15 cellular contexts compared by ENCODE assay signal in the genomic region with DNA sequence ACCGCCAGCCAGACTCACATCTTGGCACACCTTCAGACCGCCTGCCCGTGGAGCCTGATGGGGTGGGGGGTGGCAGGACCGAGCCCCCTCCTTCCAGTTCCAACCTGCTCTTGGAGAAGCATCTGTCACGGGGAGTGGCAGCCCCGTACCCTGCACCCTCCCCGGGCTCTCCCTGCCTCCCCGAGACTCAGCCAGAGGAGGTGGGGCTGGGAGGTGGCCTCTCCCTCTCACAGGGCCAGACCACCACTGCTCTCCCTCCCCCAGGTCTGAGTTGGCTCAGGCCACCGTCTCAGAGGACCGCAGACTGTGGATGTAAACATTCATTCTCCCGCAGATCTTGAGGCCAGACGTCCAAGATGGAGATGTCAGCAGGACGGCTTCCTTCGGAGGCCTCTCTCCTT. TPM values are rescaled to one million over a fixed set of nuclear protein-coding genes. Genes with fewer than 3 reads are reported as not detected.
A peak's percentile ranks its signal among the peaks of the same experiment; 100 is the strongest.
DNase-seq lines count a peak whose midpoint lies in the region; ATAC-seq, FAIRE-seq and TF ChIP-seq lines count a peak whose summit lies in the region.
"Had no signal": no experiment of that assay in that cellular context is flagged by ENCODE, and none has a peak within 500 bp of the region (broad histone marks: within the 10 kb centered on the region; RNA-seq: fewer than 3 reads in every experiment).

No MANE protein-coding gene starts in this region.

- TF ChIP-seq CTCF in right lobe of liver (IDR thresholded peaks at IDR 0.05) (no peak), HepG2 (CRISPR knock-in tag; IDR thresholded peaks at IDR 0.05) (no peak), neural progenitor cell (IDR thresholded peaks at IDR 0.05) (no peak)

- H3K79me2 ChIP-seq in HepG2 (ENCODE audit: insufficient read depth, low read length) (no peaks in the 10 kb centered on the region), neural progenitor cell (ENCODE audit: low read depth) (no peaks in the 10 kb centered on the region)

- H3K36me3 Mint-ChIP-seq in activated naive CD8-positive, alpha-beta T cell treated with anti-CD3 and anti-CD28 coated beads, Interleukin-2, amount 50 U/mL, for 24 hours (ENCODE audit: low read depth) = no peaks in the 10 kb centered on the region
- peaks cover 3% of the 10 kb centered on the region for H3K36me3 Mint-ChIP-seq in neural progenitor cell

- TF ChIP-seq POLR2A in right lobe of liver (IDR thresholded peaks at IDR 0.05) (no peak), HepG2 (IDR thresholded peaks at IDR 0.05; ENCODE audit: insufficient read depth in 1 of 2, low read depth in 2 of 2, low read length in 2 of 2) (no peak)

- DNase-seq in right lobe of liver (peak; percentile 3 to 39 (median 24)), HepG2 (ENCODE audit: low spot score) (no peak), neural progenitor cell (ENCODE audit: low spot score) (no peak), NCI-H226 (no peak), OCI-M1 (lab: John Stamatoyannopoulos, UW) (no peak), RCC 7860 (ENCODE audit: low spot score) (no peak)
- no peak for DNase-seq in activated naive CD8-positive, alpha-beta T cell treated with anti-CD3 and anti-CD28 coated beads, Interleukin-2, amount 50 U/mL, for 24 hours
- DNase-seq: activated B cell treated with CpG ODN at 0.5 μM for 24 hours, activated T-cell treated with anti-CD3 and anti-CD28 coated beads for 4 hours, DND-41, foreskin keratinocyte, HFFc6 had no signal

- no peaks in the 10 kb centered on the region; the same call in 1 of the 2 replicates for H4K20me1 ChIP-seq in HepG2 (ENCODE audit: insufficient read depth, low read length)
- H4K20me1 ChIP-seq in neural progenitor cell (ENCODE audit: low read depth) = no peaks in the 10 kb centered on the region

- in situ Hi-C loops in HepG2 (cut with HindIII; ENCODE audit: extremely low pct_ligation_motif_present, low pct_unique_long_range_greater_than_20kb) = no loop called here

- H3K27ac ChIP-seq in right lobe of liver (no peak overlapping the region), HepG2 (ENCODE audit: extremely low read length, insufficient read depth, low read length) (no peak overlapping the region), neural progenitor cell (no peak overlapping the region)
- H3K27ac ChIP-seq: foreskin keratinocyte had no signal

- CTCF ChIA-PET in HepG2 (lab: Yijun Ruan, JAX; ENCODE audit: low intra/inter-chr PET ratio, low total read pairs) = no interaction called here

- intact Hi-C loops in right lobe of liver (cut with DNase I) = no loop called here
- intact Hi-C loops in HepG2 (cut with micrococcal nuclease; ENCODE audit: unreplicated experiment) = no loop called here

- no peak overlapping the region for H3K9ac ChIP-seq in HepG2 (ENCODE audit: insufficient read depth, low read depth, low read length)
- H3K9ac ChIP-seq in neural progenitor cell = no peak overlapping the region

- no peak overlapping the region for H3K4me2 ChIP-seq in HepG2 (ENCODE audit: low read depth, low read length)
- H3K4me2 ChIP-seq in neural progenitor cell = no peak overlapping the region

- peaks cover 22% of the 10 kb centered on the region for H3F3A ChIP-seq in neural progenitor cell (ENCODE audit: low read depth)

- peaks cover 15% of the 10 kb centered on the region for H3K27me3 Mint-ChIP-seq in activated naive CD8-positive, alpha-beta T cell treated with anti-CD3 and anti-CD28 coated beads, Interleukin-2, amount 50 U/mL, for 24 hours
- peaks cover 34% of the 10 kb centered on the region for H3K27me3 Mint-ChIP-seq in neural progenitor cell (ENCODE audit: insufficient read depth, low read depth)

- H3K27ac Mint-ChIP-seq in activated naive CD8-positive, alpha-beta T cell treated with anti-CD3 and anti-CD28 coated beads, Interleukin-2, amount 50 U/mL, for 24 hours = no peak overlapping the region
- no peak overlapping the region for H3K27ac Mint-ChIP-seq in neural progenitor cell
- H3K27ac Mint-ChIP-seq: activated B cell treated with CpG ODN at 0.5 μM for 24 hours, HFFc6 had no signal

- FAIRE-seq in HepG2 (lab: Jason Lieb, UNC) (no peak), RCC 7860 (lab: Jason Lieb, UNC) (no peak)
- FAIRE-seq: urothelium cell line had no signal

- BruUV-seq in HepG2 (replicated peaks; lab: Mats Ljungman, UMichigan) = no TSS peak

- no peak for TF ChIP-seq RAD21 in HepG2 (CRISPR knock-in tag; IDR thresholded peaks at IDR 0.05)

- peak in 1 of 4 donors; percentile 6 for ATAC-seq in right lobe of liver
- no peak; the same call in 2 of the 3 replicates for ATAC-seq in HepG2
- peak; percentile 9 for ATAC-seq in activated naive CD8-positive, alpha-beta T cell treated with anti-CD3 and anti-CD28 coated beads, Interleukin-2, amount 50 U/mL, for 24 hours
- ATAC-seq in HG03039 (IDR thresholded peaks at IDR 0.05; ENCODE audit: unreplicated experiment) = no peak
- ATAC-seq: foreskin keratinocyte had no signal

- no peak overlapping the region for H3K4me3 Mint-ChIP-seq in activated naive CD8-positive, alpha-beta T cell treated with anti-CD3 and anti-CD28 coated beads, Interleukin-2, amount 50 U/mL, for 24 hours
- H3K4me3 Mint-ChIP-seq in neural progenitor cell = peak overlapping the region; percentile 65
- H3K4me3 Mint-ChIP-seq: activated B cell treated with CpG ODN at 0.5 μM for 24 hours, HFFc6 had no signal

- TF ChIP-seq EP300 in HepG2 (IDR thresholded peaks at IDR 0.05; ENCODE audit: low read depth in 2 of 2, low read length in 2 of 2) (no peak), HepG2 (CRISPR knock-in tag; IDR thresholded peaks at IDR 0.05; ENCODE audit: borderline replicate concordance) (no peak)

- H3K4me1 ChIP-seq in right lobe of liver (no peaks in the 10 kb centered on the region), HepG2 (ENCODE audit: insufficient read depth, low read length) (no peaks in the 10 kb centered on the region), neural progenitor cell (peaks cover 19% of the 10 kb centered on the region)
- H3K4me1 ChIP-seq: foreskin keratinocyte had no signal

- H3K4me1 Mint-ChIP-seq in activated naive CD8-positive, alpha-beta T cell treated with anti-CD3 and anti-CD28 coated beads, Interleukin-2, amount 50 U/mL, for 24 hours = no peaks in the 10 kb centered on the region
- peaks cover 39% of the 10 kb centered on the region for H3K4me1 Mint-ChIP-seq in neural progenitor cell
- H3K4me1 Mint-ChIP-seq: activated B cell treated with CpG ODN at 0.5 μM for 24 hours had no signal

- H3K27me3 ChIP-seq in right lobe of liver (no peaks in the 10 kb centered on the region), HepG2 (ENCODE audit: control insufficient read depth in 1 of 2, insufficient read depth in 2 of 2, low read length in 2 of 2) (peaks cover 6 to 72% of the 10 kb centered on the region in 2 experiments; a peak in 4 of 5 replicates), neural progenitor cell (no peaks in the 10 kb centered on the region)
- H3K27me3 ChIP-seq: foreskin keratinocyte had no signal

- no peaks in the 10 kb centered on the region for H3K9me3 Mint-ChIP-seq in activated naive CD8-positive, alpha-beta T cell treated with anti-CD3 and anti-CD28 coated beads, Interleukin-2, amount 50 U/mL, for 24 hours
- H3K9me3 Mint-ChIP-seq in neural progenitor cell = peaks cover 7% of the 10 kb centered on the region

- POLR2A ChIA-PET in HepG2 (lab: Yijun Ruan, JAX) = no interaction called here

- no peaks in the 10 kb centered on the region for H3K9me3 ChIP-seq in right lobe of liver
- H3K9me3 ChIP-seq in HepG2 (ENCODE audit: low read length) = peaks cover 7% of the 10 kb centered on the region; the same call in 1 of the 2 replicates
- H3K9me3 ChIP-seq in neural progenitor cell (ENCODE audit: low read depth) = no peaks in the 10 kb centered on the region

- no peak overlapping the region for H3K4me3 ChIP-seq in right lobe of liver
- no peak overlapping the region for H3K4me3 ChIP-seq in HepG2 (replicated peaks in 1 of 3; ENCODE audit: insufficient read depth in 1 of 3, low read depth in 2 of 3, low read length in 3 of 3)
- no peak overlapping the region for H3K4me3 ChIP-seq in neural progenitor cell

- H2AFZ ChIP-seq in HepG2 (ENCODE audit: low read length) (no peak overlapping the region), neural progenitor cell (replicated peaks) (no peak overlapping the region)

- WGBS in right lobe of liver (ENCODE audit: insufficient coverage, low coverage, low lambda C conversion rate, missing lambda C conversion rate) = 42% methylated on average over 4 of the region's 14 CpGs
- WGBS in HepG2 (ENCODE audit: low lambda C conversion rate) = 20% methylated on average over 12 of the region's 14 CpGs

- no peaks in the 10 kb centered on the region for H3K36me3 ChIP-seq in right lobe of liver
- H3K36me3 ChIP-seq in HepG2 (replicated peaks in 1 of 2; ENCODE audit: control insufficient read depth in 1 of 2, insufficient read depth in 2 of 2, low read length in 2 of 2) = no peaks in the 10 kb centered on the region
- H3K36me3 ChIP-seq in neural progenitor cell = no peaks in the 10 kb centered on the region

TF ChIP-seq in HepG2, 621 proteins besides CTCF, POLR2A, EP300 and RAD21 (continues in another document):
- no peak for TF ChIP-seq GATAD2A (CRISPR knock-in tag; IDR thresholded peaks at IDR 0.05)

RNA-seq across cellular contexts. Expression of gene RBFOX3, which starts 11.3 kb away (rescaled TPM):
- total RNA-seq in right lobe of liver (not detected), HepG2 (2016; rRNA removed; fragmentation: Illumina TruSeq; extraction: Trizol) (not detected in 2 replicates), neural progenitor cell (ENCODE audit: low replicate concordance) (0.30 and 1.6 TPM in 2 replicates)
- total RNA-seq in HepG2 (2016; cell fraction: cytosol; rRNA removed; fragmentation: Illumina TruSeq; extraction: Trizol; ENCODE audit: low read depth) = not detected in 2 replicates
- total RNA-seq in HepG2 (2016; cell fraction: insoluble cytoplasmic fraction; rRNA removed; fragmentation: Illumina TruSeq; extraction: Trizol) = not detected in 2 replicates
- not detected in 2 replicates for total RNA-seq in HepG2 (2016; cell fraction: membrane; rRNA removed; fragmentation: Illumina TruSeq; extraction: Trizol)
- total RNA-seq in HepG2 (2016; cell fraction: nucleus; rRNA removed; fragmentation: Illumina TruSeq; extraction: Trizol) = not detected in 2 replicates
- not detected in 2 replicates for polyA plus RNA-seq in HepG2 (2011; rRNA removed)
- 0.03 TPM in 1 of 2 replicates, not detected in the other for polyA plus RNA-seq in HepG2 (2011; cell fraction: cytosol; rRNA removed)
- not detected in 2 replicates for polyA plus RNA-seq in HepG2 (2011; cell fraction: nucleus; rRNA removed)
- 0.25 TPM in 1 of 2 replicates, not detected in the other for polyA plus RNA-seq in HepG2 (2012)
- polyA plus RNA-seq in HepG2 (2016; cell fraction: cytosol; fragmentation: Illumina TruSeq; extraction: Trizol; ENCODE audit: low read depth) = not detected in 2 replicates
- polyA plus RNA-seq in HepG2 (2016; cell fraction: insoluble cytoplasmic fraction; fragmentation: Illumina TruSeq; extraction: Trizol; ENCODE audit: low read depth) = not detected in 2 replicates
- polyA plus RNA-seq in HepG2 (2016; cell fraction: membrane; fragmentation: Illumina TruSeq; extraction: Trizol; ENCODE audit: low read depth) = not detected in 2 replicates
- not detected in 2 replicates for polyA plus RNA-seq in HepG2 (2016; cell fraction: nucleus; fragmentation: Illumina TruSeq; extraction: Trizol; ENCODE audit: insufficient read depth, low read depth)
- 0.05 TPM in 1 of 2 replicates, not detected in the other for polyA minus RNA-seq in HepG2 (2011; rRNA and poly(A)+ RNA removed; ENCODE audit: low replicate concordance)
- not detected in 2 replicates for polyA minus RNA-seq in HepG2 (2011; cell fraction: cytosol; rRNA and poly(A)+ RNA removed)
- polyA minus RNA-seq in HepG2 (2011; cell fraction: nucleus; rRNA and poly(A)+ RNA removed) = not detected in 2 replicates
- total RNA-seq: foreskin keratinocyte, HFFc6, pulmonary artery endothelial cell had no signal
- polyA plus RNA-seq: foreskin keratinocyte had no signal

Comparison
In these comparisons a context has a peak if more than half of its experiments do, and no peak if none do; other contexts are left out.
1. DNase-seq: peak in right lobe of liver (3 of 3); none in HepG2 (single experiment), activated naive CD8-positive, alpha-beta T cell treated with anti-CD3 and anti-CD28 coated beads, Interleukin-2, amount 50 U/mL, for 24 hours (single experiment), neural progenitor cell (single experiment), NCI-H226 (single experiment), OCI-M1 (single experiment) and RCC 7860 (single experiment).